ENCODE assay signal across 1 cellular context in the genomic region with DNA sequence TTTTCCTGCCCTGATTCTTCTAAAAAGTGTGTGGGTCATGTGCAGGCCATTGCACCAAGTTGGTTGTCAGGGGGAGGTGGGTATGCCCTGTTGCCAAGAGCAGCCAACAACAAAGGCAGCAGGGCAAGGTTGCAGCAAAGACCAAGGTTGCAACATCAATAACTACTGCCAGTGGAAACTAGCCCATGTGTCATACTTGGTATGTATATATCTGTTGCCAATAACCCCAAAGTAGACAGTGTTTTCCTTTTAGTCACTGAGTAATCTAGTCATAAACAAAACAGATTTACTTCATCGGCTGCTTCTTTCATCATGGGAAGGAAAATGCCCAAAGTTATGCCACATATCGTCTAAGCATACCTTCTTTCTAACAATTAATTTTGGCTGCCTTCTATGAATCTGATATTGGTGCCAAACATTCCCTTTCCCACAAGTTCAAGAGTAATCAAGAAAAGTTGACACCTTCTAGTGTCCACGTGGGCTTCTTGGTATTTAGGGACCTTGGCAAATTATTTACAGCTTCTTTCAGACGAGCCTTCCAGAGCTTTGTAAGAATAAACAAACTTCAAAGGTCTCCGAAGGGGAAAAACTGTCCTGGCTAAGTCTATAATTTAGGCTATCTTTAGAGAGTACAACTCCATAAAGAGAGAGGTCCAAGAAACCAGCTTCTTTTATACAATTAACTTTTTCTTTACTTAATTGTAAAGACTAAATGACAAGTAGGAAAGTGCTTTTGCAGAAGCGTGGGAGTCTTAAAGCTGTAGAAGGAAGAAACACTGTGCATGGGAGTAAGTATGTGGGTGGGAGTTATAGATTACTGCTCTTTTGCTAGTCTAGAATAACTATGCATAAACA.
A peak's percentile ranks its signal among the peaks of the same experiment; 100 is the strongest.
TF ChIP-seq lines count a peak whose summit lies in the region.

No MANE protein-coding gene starts in this region.

TF ChIP-seq in HepG2, 621 proteins besides CTCF, POLR2A, EP300 and RAD21 (continued from another document and continues in another):
- no peak for TF ChIP-seq ZNF576 (CRISPR knock-in tag; IDR thresholded peaks at IDR 0.05)
- TF ChIP-seq ZBTB21 (CRISPR knock-in tag; IDR thresholded peaks at IDR 0.05), result no peak
- TF ChIP-seq ZNF382 (CRISPR knock-in tag; IDR thresholded peaks at IDR 0.05; ENCODE audit: borderline replicate concordance), result no peak
- TF ChIP-seq GRHL1 (CRISPR knock-in tag; conservative IDR thresholded peaks at IDR 0.05), result no peak
- peak; percentile 38; the same call in 1 of the 2 replicates for TF ChIP-seq NFIC (IDR thresholded peaks at IDR 0.05; ENCODE audit: low read length)
- TF ChIP-seq ZNF3 (CRISPR knock-in tag; IDR thresholded peaks at IDR 0.05), result no peak
- no peak for TF ChIP-seq ZMAT3 (CRISPR knock-in tag; conservative IDR thresholded peaks at IDR 0.05)
- no peak for TF ChIP-seq ZNF20 (CRISPR knock-in tag; IDR thresholded peaks at IDR 0.05)
- TF ChIP-seq, protein P1, sequence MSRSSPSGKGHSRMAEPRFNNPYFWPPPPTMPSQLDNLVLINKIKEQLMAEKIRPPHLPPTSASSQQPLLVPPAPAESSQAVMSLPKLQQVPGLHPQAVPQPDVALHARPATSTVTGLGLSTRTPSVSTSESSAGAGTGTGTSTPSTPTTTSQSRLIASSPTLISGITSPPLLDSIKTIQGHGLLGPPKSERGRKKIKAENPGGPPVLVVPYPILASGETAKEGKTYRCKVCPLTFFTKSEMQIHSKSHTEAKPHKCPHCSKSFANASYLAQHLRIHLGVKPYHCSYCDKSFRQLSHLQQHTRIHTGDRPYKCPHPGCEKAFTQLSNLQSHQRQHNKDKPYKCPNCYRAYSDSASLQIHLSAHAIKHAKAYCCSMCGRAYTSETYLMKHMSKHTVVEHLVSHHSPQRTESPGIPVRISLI (CRISPR knock-in tag; IDR thresholded peaks at IDR 0.05; ENCODE audit: borderline replicate concordance), result no peak; the same call in 1 of the 2 replicates
- TF ChIP-seq FOXO4 (CRISPR knock-in tag; conservative IDR thresholded peaks at IDR 0.05), result no peak
- TF ChIP-seq MBNL3 (CRISPR knock-in tag; conservative IDR thresholded peaks at IDR 0.05), result no peak
- TF ChIP-seq GATAD2A (CRISPR knock-in tag; IDR thresholded peaks at IDR 0.05), result peak; percentile 91
- no peak for TF ChIP-seq IRX3 (CRISPR knock-in tag; IDR thresholded peaks at IDR 0.05; ENCODE audit: borderline replicate concordance, low read depth)
- TF ChIP-seq CCDC6 (CRISPR knock-in tag; IDR thresholded peaks at IDR 0.05), result no peak
- TF ChIP-seq, protein P2, sequence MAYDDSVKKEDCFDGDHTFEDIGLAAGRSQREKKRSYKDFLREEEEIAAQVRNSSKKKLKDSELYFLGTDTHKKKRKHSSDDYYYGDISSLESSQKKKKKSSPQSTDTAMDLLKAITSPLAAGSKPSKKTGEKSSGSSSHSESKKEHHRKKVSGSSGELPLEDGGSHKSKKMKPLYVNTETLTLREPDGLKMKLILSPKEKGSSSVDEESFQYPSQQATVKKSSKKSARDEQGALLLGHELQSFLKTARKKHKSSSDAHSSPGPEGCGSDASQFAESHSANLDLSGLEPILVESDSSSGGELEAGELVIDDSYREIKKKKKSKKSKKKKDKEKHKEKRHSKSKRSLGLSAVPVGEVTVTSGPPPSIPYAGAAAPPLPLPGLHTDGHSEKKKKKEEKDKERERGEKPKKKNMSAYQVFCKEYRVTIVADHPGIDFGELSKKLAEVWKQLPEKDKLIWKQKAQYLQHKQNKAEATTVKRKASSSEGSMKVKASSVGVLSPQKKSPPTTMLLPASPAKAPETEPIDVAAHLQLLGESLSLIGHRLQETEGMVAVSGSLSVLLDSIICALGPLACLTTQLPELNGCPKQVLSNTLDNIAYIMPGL (CRISPR knock-in tag; IDR thresholded peaks at IDR 0.05; ENCODE audit: borderline replicate concordance in 1 of 2, low read depth in 1 of 2), result no peak
- TF ChIP-seq ZNF570 (CRISPR knock-in tag; IDR thresholded peaks at IDR 0.05; ENCODE audit: borderline replicate concordance), result no peak
- no peak for TF ChIP-seq NONO (IDR thresholded peaks at IDR 0.05)
- TF ChIP-seq NONO (CRISPR knock-in tag; conservative IDR thresholded peaks at IDR 0.05), result no peak
- peak; percentile 73; the same call in 1 of the 2 replicates for TF ChIP-seq ZSCAN31 (CRISPR knock-in tag; IDR thresholded peaks at IDR 0.05; ENCODE audit: low read depth)
- TF ChIP-seq HDAC2 (CRISPR knock-in tag; IDR thresholded peaks at IDR 0.05), result peak; percentile 74
- 0 out of 2 replicates have a peak, but pooled peaks have one; percentile 17 for TF ChIP-seq MAFF (IDR thresholded peaks at IDR 0.05; ENCODE audit: low read depth, low read length)
- TF ChIP-seq XRCC5 (optimal IDR thresholded peaks at IDR 0.05; ENCODE audit: low read length), result no peak
- TF ChIP-seq, protein P3, sequence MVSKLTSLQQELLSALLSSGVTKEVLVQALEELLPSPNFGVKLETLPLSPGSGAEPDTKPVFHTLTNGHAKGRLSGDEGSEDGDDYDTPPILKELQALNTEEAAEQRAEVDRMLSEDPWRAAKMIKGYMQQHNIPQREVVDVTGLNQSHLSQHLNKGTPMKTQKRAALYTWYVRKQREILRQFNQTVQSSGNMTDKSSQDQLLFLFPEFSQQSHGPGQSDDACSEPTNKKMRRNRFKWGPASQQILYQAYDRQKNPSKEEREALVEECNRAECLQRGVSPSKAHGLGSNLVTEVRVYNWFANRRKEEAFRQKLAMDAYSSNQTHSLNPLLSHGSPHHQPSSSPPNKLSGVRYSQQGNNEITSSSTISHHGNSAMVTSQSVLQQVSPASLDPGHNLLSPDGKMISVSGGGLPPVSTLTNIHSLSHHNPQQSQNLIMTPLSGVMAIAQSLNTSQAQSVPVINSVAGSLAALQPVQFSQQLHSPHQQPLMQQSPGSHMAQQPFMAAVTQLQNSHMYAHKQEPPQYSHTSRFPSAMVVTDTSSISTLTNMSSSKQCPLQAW (CRISPR knock-in tag; IDR thresholded peaks at IDR 0.05), result no peak
- TF ChIP-seq TIGD3 (CRISPR knock-in tag; IDR thresholded peaks at IDR 0.05; ENCODE audit: borderline replicate concordance), result no peak
- TF ChIP-seq SETDB1 (CRISPR knock-in tag; IDR thresholded peaks at IDR 0.05; ENCODE audit: borderline replicate concordance), result no peak
- TF ChIP-seq BRD4 (CRISPR knock-in tag; IDR thresholded peaks at IDR 0.05), result no peak
- no peak for TF ChIP-seq ZNF253 (CRISPR knock-in tag; IDR thresholded peaks at IDR 0.05; ENCODE audit: borderline replicate concordance)
- TF ChIP-seq, protein P4, sequence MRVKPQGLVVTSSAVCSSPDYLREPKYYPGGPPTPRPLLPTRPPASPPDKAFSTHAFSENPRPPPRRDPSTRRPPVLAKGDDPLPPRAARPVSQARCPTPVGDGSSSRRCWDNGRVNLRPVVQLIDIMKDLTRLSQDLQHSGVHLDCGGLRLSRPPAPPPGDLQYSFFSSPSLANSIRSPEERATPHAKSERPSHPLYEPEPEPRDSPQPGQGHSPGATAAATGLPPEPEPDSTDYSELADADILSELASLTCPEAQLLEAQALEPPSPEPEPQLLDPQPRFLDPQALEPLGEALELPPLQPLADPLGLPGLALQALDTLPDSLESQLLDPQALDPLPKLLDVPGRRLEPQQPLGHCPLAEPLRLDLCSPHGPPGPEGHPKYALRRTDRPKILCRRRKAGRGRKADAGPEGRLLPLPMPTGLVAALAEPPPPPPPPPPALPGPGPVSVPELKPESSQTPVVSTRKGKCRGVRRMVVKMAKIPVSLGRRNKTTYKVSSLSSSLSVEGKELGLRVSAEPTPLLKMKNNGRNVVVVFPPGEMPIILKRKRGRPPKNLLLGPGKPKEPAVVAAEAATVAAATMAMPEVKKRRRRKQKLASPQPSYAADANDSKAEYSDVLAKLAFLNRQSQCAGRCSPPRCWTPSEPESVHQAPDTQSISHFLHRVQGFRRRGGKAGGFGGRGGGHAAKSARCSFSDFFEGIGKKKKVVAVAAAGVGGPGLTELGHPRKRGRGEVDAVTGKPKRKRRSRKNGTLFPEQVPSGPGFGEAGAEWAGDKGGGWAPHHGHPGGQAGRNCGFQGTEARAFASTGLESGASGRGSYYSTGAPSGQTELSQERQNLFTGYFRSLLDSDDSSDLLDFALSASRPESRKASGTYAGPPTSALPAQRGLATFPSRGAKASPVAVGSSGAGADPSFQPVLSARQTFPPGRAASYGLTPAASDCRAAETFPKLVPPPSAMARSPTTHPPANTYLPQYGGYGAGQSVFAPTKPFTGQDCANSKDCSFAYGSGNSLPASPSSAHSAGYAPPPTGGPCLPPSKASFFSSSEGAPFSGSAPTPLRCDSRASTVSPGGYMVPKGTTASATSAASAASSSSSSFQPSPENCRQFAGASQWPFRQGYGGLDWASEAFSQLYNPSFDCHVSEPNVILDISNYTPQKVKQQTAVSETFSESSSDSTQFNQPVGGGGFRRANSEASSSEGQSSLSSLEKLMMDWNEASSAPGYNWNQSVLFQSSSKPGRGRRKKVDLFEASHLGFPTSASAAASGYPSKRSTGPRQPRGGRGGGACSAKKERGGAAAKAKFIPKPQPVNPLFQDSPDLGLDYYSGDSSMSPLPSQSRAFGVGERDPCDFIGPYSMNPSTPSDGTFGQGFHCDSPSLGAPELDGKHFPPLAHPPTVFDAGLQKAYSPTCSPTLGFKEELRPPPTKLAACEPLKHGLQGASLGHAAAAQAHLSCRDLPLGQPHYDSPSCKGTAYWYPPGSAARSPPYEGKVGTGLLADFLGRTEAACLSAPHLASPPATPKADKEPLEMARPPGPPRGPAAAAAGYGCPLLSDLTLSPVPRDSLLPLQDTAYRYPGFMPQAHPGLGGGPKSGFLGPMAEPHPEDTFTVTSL (CRISPR knock-in tag; IDR thresholded peaks at IDR 0.05; ENCODE audit: borderline replicate concordance), result peak; percentile 67; the same call in 1 of the 2 replicates
- TF ChIP-seq HOMEZ (CRISPR knock-in tag; IDR thresholded peaks at IDR 0.05; ENCODE audit: low read depth), result peak; percentile 74; the same call in 1 of the 2 replicates
